16 cellular contexts compared by ENCODE assay signal in the genomic region with DNA sequence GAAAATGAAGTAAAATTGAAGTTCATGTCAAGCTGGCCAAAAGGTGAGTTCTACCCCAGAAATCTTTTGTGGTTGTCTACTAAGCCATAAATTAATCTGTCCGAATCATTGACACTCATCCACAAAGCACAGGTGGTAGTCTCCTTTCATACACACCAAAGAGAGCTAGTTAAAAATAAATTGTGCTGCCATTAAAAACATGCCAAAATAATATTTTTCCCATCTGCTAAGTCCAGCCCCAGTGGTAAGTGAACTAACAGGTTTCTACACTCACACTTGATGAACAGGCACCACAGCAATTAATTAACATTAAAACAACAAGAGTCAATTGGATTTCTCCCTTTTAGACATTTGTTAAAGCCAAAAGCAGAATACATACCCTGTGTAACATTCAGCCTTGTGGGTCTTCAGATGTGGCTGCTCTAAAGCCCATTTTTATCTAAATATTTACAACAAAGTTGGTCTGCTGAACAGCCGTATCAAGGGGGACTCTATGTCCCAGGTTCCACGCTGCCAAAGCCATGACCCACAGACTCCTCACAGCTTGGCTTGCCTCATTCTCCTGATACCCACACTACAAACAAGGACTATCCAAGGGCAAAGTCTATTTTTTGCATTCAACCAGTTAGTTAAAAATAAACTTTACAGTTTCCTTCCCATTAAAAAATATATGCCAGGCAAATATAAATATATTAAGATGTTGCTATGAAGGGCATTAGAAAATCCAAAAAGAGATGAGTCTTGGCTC.
A peak's percentile ranks its signal among the peaks of the same experiment; 100 is the strongest.
DNase-seq lines count a peak whose midpoint lies in the region; ATAC-seq, FAIRE-seq and TF ChIP-seq lines count a peak whose summit lies in the region.
"Had no signal": no experiment of that assay in that cellular context is flagged by ENCODE, and none has a peak within 500 bp of the region (broad histone marks: within the 10 kb centered on the region; RNA-seq: fewer than 3 reads in every experiment).

No MANE protein-coding gene starts in this region.

- TF ChIP-seq POLR2A in HepG2 (IDR thresholded peaks at IDR 0.05; ENCODE audit: insufficient read depth in 1 of 2, low read depth in 2 of 2, low read length in 2 of 2): no peak

- no peaks in the 10 kb centered on the region for H4K20me1 ChIP-seq in HepG2 (ENCODE audit: insufficient read depth, low read length)
- H4K20me1 ChIP-seq: BLaER1 treated with 17β-estradiol and CSF1 and Interleukin-3, amounts not matched to agents 10 nM and 100 nM had no signal

- no peaks in the 10 kb centered on the region for H3K36me3 Mint-ChIP-seq in nephron (ENCODE audit: low read depth)
- no peaks in the 10 kb centered on the region for H3K36me3 Mint-ChIP-seq in activated T-cell treated with anti-CD3 and anti-CD28 coated beads, Interleukin-2, amount 50 U/mL, for 24 hours (ENCODE audit: low read depth)
- H3K36me3 Mint-ChIP-seq: CD8-positive, alpha-beta T cell had no signal

- WGBS in liver: 27% methylated on average over 3 of the region's 3 CpGs
- WGBS in HepG2 (ENCODE audit: low lambda C conversion rate): 15% methylated on average over 3 of the region's 3 CpGs
- 52% methylated on average over 3 of the region's 3 CpGs for WGBS in right cardiac atrium

- H3K36me3 ChIP-seq in liver (ENCODE audit: control insufficient read depth in 4 of 4, insufficient read depth in 3 of 4, low read depth in 1 of 4, low read length in 3 of 4) (no peaks in the 10 kb centered on the region), HepG2 (replicated peaks in 1 of 2; ENCODE audit: control insufficient read depth in 1 of 2, insufficient read depth in 2 of 2, low read length in 2 of 2) (no peaks in the 10 kb centered on the region)
- H3K36me3 ChIP-seq: BLaER1 treated with 17β-estradiol and CSF1 and Interleukin-3, amounts not matched to agents 10 nM and 100 nM had no signal

- H3K27me3 ChIP-seq in liver (ENCODE audit: control insufficient read depth in 4 of 4, insufficient read depth in 4 of 4, low read length in 3 of 4): no peaks in the 10 kb centered on the region
- no peaks in the 10 kb centered on the region for H3K27me3 ChIP-seq in HepG2 (ENCODE audit: control insufficient read depth in 1 of 2, insufficient read depth in 2 of 2, low read length in 2 of 2)
- no peaks in the 10 kb centered on the region for H3K27me3 ChIP-seq in right cardiac atrium (ENCODE audit: control insufficient read depth, insufficient read depth)
- H3K27me3 ChIP-seq: BLaER1 treated with 17β-estradiol and CSF1 and Interleukin-3, amounts not matched to agents 10 nM and 100 nM had no signal

- POLR2A ChIA-PET in HepG2 (lab: Yijun Ruan, JAX): no interaction called here

- H3K9me3 ChIP-seq in liver (ENCODE audit: control insufficient read depth in 4 of 4, low read length in 3 of 4) (no peaks in the 10 kb centered on the region), HepG2 (ENCODE audit: low read length) (no peaks in the 10 kb centered on the region), right cardiac atrium (ENCODE audit: control insufficient read depth, low read length) (no peaks in the 10 kb centered on the region)
- H3K9me3 ChIP-seq: BLaER1 treated with 17β-estradiol and CSF1 and Interleukin-3, amounts not matched to agents 10 nM and 100 nM had no signal

- no peaks in the 10 kb centered on the region for H3K27me3 Mint-ChIP-seq in nephron (ENCODE audit: low read depth)
- no peaks in the 10 kb centered on the region for H3K27me3 Mint-ChIP-seq in activated T-cell treated with anti-CD3 and anti-CD28 coated beads, Interleukin-2, amount 50 U/mL, for 24 hours

- H3K27ac ChIP-seq in liver (ENCODE audit: low read depth in 1 of 2, low read length in 2 of 2): peak overlapping the region; percentile 71 to 90
- H3K27ac ChIP-seq in HepG2 (ENCODE audit: extremely low read length, insufficient read depth, low read length): no peak overlapping the region
- H3K27ac ChIP-seq in right cardiac atrium (ENCODE audit: low read length): no peak overlapping the region
- H3K27ac ChIP-seq: BLaER1 treated with 17β-estradiol and CSF1 and Interleukin-3, amounts not matched to agents 10 nM and 100 nM had no signal

- ATAC-seq in HepG2: no peak
- ATAC-seq in left cardiac atrium: peak; percentile 82 to 87
- peak; percentile 85 to 92 for ATAC-seq in right cardiac atrium
- ATAC-seq: CD8-positive, alpha-beta T cell; GM23338 had no signal

- H3K4me3 ChIP-seq in liver (ENCODE audit: low read depth in 1 of 3, low read length in 3 of 3) (peak overlapping the region; percentile 65 to 79 (median 70)), HepG2 (replicated peaks in 1 of 3; ENCODE audit: insufficient read depth in 1 of 3, low read depth in 2 of 3, low read length in 3 of 3) (no peak overlapping the region), right cardiac atrium (ENCODE audit: low read length) (peak overlapping the region; percentile 60)
- H3K4me3 ChIP-seq: BLaER1 treated with 17β-estradiol and CSF1 and Interleukin-3, amounts not matched to agents 10 nM and 100 nM; GM23338 had no signal

- TF ChIP-seq RAD21 in liver (IDR thresholded peaks at IDR 0.05) (peak; percentile 17 to 43), HepG2 (CRISPR knock-in tag; IDR thresholded peaks at IDR 0.05) (no peak)

- DNase-seq in HepG2 (ENCODE audit: low spot score): no peak
- DNase-seq in left cardiac atrium: peak; percentile 22
- DNase-seq in right cardiac atrium: peak in 2 of 3 donors; percentile 51 to 52
- no peak for DNase-seq in HTR-8/SVneo (ENCODE audit: insufficient read length, low spot score)
- no peak for DNase-seq in activated CD4-positive, alpha-beta T cell treated with anti-CD3 and anti-CD28 coated beads, Interleukin-2, amount 50 U/mL, for 48 hours
- no peak for DNase-seq in activated T-cell treated with anti-CD3 and anti-CD28 coated beads, Interleukin-2, amount 50 U/mL, for 24 hours
- DNase-seq: Calu3; CD8-positive, alpha-beta T cell; DMS79 treated with DMSO at 0.1 percent for 48 hours; GF-D8; H9 had no signal

- peaks cover 3% of the 10 kb centered on the region for H3K9me3 Mint-ChIP-seq in nephron
- peaks cover 8% of the 10 kb centered on the region for H3K9me3 Mint-ChIP-seq in activated T-cell treated with anti-CD3 and anti-CD28 coated beads, Interleukin-2, amount 50 U/mL, for 24 hours
- H3K9me3 Mint-ChIP-seq: GM23338 had no signal

- TF ChIP-seq CTCF in liver (IDR thresholded peaks at IDR 0.05; ENCODE audit: low read depth, low read length, missing input control) (no peak), HepG2 (CRISPR knock-in tag; IDR thresholded peaks at IDR 0.05) (no peak), nephron (IDR thresholded peaks at IDR 0.05; ENCODE audit: unreplicated experiment in 3 of 3) (no peak)

- FAIRE-seq in HepG2 (lab: Jason Lieb, UNC): no peak
- FAIRE-seq in HTR-8/SVneo (lab: Jason Lieb, UNC): no peak

- H2AFZ ChIP-seq in HepG2 (ENCODE audit: low read length): no peak overlapping the region
- H2AFZ ChIP-seq: GM23338 had no signal

- H3K4me1 ChIP-seq in liver (ENCODE audit: control insufficient read depth in 4 of 4, insufficient read depth in 4 of 4, low read length in 3 of 4): peaks cover 2 to 31% (median 12%) of the 10 kb centered on the region in 4 donors
- no peaks in the 10 kb centered on the region for H3K4me1 ChIP-seq in HepG2 (ENCODE audit: insufficient read depth, low read length)
- no peaks in the 10 kb centered on the region for H3K4me1 ChIP-seq in right cardiac atrium (ENCODE audit: control insufficient read depth, insufficient read depth, low read length)
- H3K4me1 ChIP-seq: BLaER1 treated with 17β-estradiol and CSF1 and Interleukin-3, amounts not matched to agents 10 nM and 100 nM had no signal

- TF ChIP-seq EP300 in HepG2 (IDR thresholded peaks at IDR 0.05; ENCODE audit: low read depth in 2 of 2, low read length in 2 of 2) (no peak), HepG2 (CRISPR knock-in tag; IDR thresholded peaks at IDR 0.05; ENCODE audit: borderline replicate concordance) (no peak)

- H3K4me1 Mint-ChIP-seq in nephron: no peaks in the 10 kb centered on the region
- no peaks in the 10 kb centered on the region for H3K4me1 Mint-ChIP-seq in activated T-cell treated with anti-CD3 and anti-CD28 coated beads, Interleukin-2, amount 50 U/mL, for 24 hours (ENCODE audit: low read depth)
- H3K4me1 Mint-ChIP-seq: B cell, GM23338, H9 had no signal

- intact Hi-C loops in HepG2 (cut with micrococcal nuclease; ENCODE audit: unreplicated experiment) (no loop called here), left cardiac atrium (cut with DNase I) (no loop called here), right cardiac atrium (cut with DNase I) (no loop called here)

- peak overlapping the region; percentile 86 to 90 for H3K9ac ChIP-seq in liver (ENCODE audit: low read depth in 1 of 2, low read length in 2 of 2)
- H3K9ac ChIP-seq in HepG2 (ENCODE audit: insufficient read depth, low read depth, low read length): no peak overlapping the region
- H3K9ac ChIP-seq: BLaER1 treated with 17β-estradiol and CSF1 and Interleukin-3, amounts not matched to agents 10 nM and 100 nM had no signal

- in situ Hi-C loops in HepG2 (cut with HindIII; ENCODE audit: extremely low pct_ligation_motif_present, low pct_unique_long_range_greater_than_20kb): no loop called here

- H3K27ac Mint-ChIP-seq in nephron: peak overlapping the region; percentile 13 to 55 (median 44)
- H3K27ac Mint-ChIP-seq in activated T-cell treated with anti-CD3 and anti-CD28 coated beads, Interleukin-2, amount 50 U/mL, for 24 hours: no peak overlapping the region
- H3K27ac Mint-ChIP-seq: B cell; CD8-positive, alpha-beta T cell; GM23338; H9 had no signal

- H3K4me2 ChIP-seq in HepG2 (ENCODE audit: low read depth, low read length): no peak overlapping the region
- H3K4me2 ChIP-seq: BLaER1 treated with 17β-estradiol and CSF1 and Interleukin-3, amounts not matched to agents 10 nM and 100 nM; GM23338 had no signal

- no TSS peak for BruUV-seq in HepG2 (replicated peaks; lab: Mats Ljungman, UMichigan)

- H3K4me3 Mint-ChIP-seq in nephron: no peak overlapping the region
- H3K4me3 Mint-ChIP-seq in activated T-cell treated with anti-CD3 and anti-CD28 coated beads, Interleukin-2, amount 50 U/mL, for 24 hours: no peak overlapping the region
- H3K4me3 Mint-ChIP-seq: B cell; CD8-positive, alpha-beta T cell; GM23338; H9 had no signal

- CTCF ChIA-PET in HepG2 (lab: Yijun Ruan, JAX; ENCODE audit: low intra/inter-chr PET ratio, low total read pairs): no interaction called here

- H3K79me2 ChIP-seq in HepG2 (ENCODE audit: insufficient read depth, low read length): no peaks in the 10 kb centered on the region

TF ChIP-seq in liver, 16 proteins besides CTCF, POLR2A, EP300 and RAD21 (continues in another document):
- TF ChIP-seq SP1 (IDR thresholded peaks at IDR 0.05): peak; percentile 89

TF ChIP-seq in HepG2, 621 proteins besides CTCF, POLR2A, EP300 and RAD21 (continues in another document):
- TF ChIP-seq, protein P1, sequence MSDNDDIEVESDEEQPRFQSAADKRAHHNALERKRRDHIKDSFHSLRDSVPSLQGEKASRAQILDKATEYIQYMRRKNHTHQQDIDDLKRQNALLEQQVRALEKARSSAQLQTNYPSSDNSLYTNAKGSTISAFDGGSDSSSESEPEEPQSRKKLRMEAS (IDR thresholded peaks at IDR 0.05): no peak
- TF ChIP-seq NRL (CRISPR knock-in tag; IDR thresholded peaks at IDR 0.05; ENCODE audit: borderline replicate concordance) (no peak), HOXD1 (CRISPR knock-in tag; IDR thresholded peaks at IDR 0.05) (no peak), TP53 (CRISPR knock-in tag; conservative IDR thresholded peaks at IDR 0.05) (no peak)

Comparison
In these comparisons a context has a peak if more than half of its experiments do, and no peak if none do; other contexts are left out.
1. H3K27ac ChIP-seq: peak in liver (2 of 2); none in HepG2 (single experiment) and right cardiac atrium (single experiment).
2. H3K4me3 ChIP-seq: peak in liver (3 of 3) and right cardiac atrium (single experiment); none in HepG2 (0 of 3).
3. DNase-seq: peak in left cardiac atrium (single experiment) and right cardiac atrium (2 of 3); none in HepG2 (single experiment), HTR-8/SVneo (single experiment), activated CD4-positive, alpha-beta T cell treated with anti-CD3 and anti-CD28 coated beads, Interleukin-2, amount 50 U/mL, for 48 hours (0 of 2) and activated T-cell treated with anti-CD3 and anti-CD28 coated beads, Interleukin-2, amount 50 U/mL, for 24 hours (single experiment).